1 cellular context compared by ENCODE assay signal in the genomic region with DNA sequence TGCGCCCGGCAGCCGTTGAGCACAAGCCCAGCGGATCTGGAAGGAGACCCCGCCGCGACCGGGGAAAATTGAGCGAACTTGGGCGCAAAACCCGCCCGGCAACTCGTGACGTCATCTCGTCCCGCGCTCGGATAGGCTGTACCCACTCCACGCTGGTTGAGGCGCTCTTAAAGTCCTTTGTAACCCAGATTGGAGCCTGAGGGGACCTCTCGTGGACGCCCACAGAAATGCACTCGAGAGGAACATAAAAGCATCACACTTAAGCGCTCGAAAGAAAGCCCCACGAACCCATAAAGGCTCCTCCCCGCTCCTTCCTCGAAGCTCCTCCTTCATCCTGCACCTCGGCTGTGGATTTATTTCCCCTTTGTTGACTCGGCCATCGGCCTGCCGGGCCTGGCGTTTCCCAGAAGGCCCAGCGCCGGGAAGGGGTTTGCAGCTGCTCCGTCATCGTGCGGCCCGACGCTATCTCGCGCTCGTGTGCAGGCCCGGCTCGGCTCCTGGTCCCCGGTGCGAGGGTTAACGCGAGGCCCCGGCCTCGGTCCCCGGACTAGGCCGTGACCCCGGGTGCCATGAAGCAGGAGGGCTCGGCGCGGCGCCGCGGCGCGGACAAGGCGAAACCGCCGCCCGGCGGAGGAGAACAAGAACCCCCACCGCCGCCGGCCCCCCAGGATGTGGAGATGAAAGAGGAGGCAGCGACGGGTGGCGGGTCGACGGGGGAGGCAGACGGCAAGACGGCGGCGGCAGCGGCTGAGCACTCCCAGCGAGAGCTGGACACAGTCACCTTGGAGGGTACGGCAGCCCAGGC.
TF ChIP-seq lines count a peak whose summit lies in the region.

PSMD3 (plus strand) TSS at position 406 of the 805 bp plus-strand sequence; CDS start at position 570, 164 bp downstream.

TF ChIP-seq in HepG2, 621 proteins besides CTCF, POLR2A, EP300 and RAD21 (continued from another document):
- TF ChIP-seq GLMP (CRISPR knock-in tag; IDR thresholded peaks at IDR 0.05; ENCODE audit: borderline replicate concordance) (no peak), ZNF530 (CRISPR knock-in tag; IDR thresholded peaks at IDR 0.05; ENCODE audit: low read depth) (0 out of 2 replicates have a peak, but pooled peaks have one; percentile 73), ZNF34 (CRISPR knock-in tag; IDR thresholded peaks at IDR 0.05; ENCODE audit: borderline replicate concordance) (peak; percentile 76; the same call in 1 of the 2 replicates), ONECUT2 (CRISPR knock-in tag; IDR thresholded peaks at IDR 0.05) (no peak), JDP2 (CRISPR knock-in tag; IDR thresholded peaks at IDR 0.05; ENCODE audit: borderline replicate concordance) (peak; percentile 75; the same call in 1 of the 2 replicates), HOXA7 (CRISPR knock-in tag; IDR thresholded peaks at IDR 0.05) (peak; percentile 89; the same call in 1 of the 2 replicates), PBX2 (CRISPR knock-in tag; IDR thresholded peaks at IDR 0.05) (no peak), ZNF354B (CRISPR knock-in tag; IDR thresholded peaks at IDR 0.05) (peak; percentile 78; the same call in 1 of the 2 replicates), JUND (CRISPR knock-in tag; IDR thresholded peaks at IDR 0.05) (peak; percentile 73), ZSCAN22 (CRISPR knock-in tag; IDR thresholded peaks at IDR 0.05) (peak; percentile 86), ZNF431 (CRISPR knock-in tag; IDR thresholded peaks at IDR 0.05; ENCODE audit: borderline replicate concordance, low read depth) (peak; percentile 89), PRDM4 (CRISPR knock-in tag; IDR thresholded peaks at IDR 0.05; ENCODE audit: borderline replicate concordance) (peak; percentile 85; the same call in 1 of the 2 replicates), ZFY (CRISPR knock-in tag; IDR thresholded peaks at IDR 0.05) (peak; percentile 100), ZNF780A (CRISPR knock-in tag; IDR thresholded peaks at IDR 0.05) (peak; percentile 88)
- TF ChIP-seq, protein P1, sequence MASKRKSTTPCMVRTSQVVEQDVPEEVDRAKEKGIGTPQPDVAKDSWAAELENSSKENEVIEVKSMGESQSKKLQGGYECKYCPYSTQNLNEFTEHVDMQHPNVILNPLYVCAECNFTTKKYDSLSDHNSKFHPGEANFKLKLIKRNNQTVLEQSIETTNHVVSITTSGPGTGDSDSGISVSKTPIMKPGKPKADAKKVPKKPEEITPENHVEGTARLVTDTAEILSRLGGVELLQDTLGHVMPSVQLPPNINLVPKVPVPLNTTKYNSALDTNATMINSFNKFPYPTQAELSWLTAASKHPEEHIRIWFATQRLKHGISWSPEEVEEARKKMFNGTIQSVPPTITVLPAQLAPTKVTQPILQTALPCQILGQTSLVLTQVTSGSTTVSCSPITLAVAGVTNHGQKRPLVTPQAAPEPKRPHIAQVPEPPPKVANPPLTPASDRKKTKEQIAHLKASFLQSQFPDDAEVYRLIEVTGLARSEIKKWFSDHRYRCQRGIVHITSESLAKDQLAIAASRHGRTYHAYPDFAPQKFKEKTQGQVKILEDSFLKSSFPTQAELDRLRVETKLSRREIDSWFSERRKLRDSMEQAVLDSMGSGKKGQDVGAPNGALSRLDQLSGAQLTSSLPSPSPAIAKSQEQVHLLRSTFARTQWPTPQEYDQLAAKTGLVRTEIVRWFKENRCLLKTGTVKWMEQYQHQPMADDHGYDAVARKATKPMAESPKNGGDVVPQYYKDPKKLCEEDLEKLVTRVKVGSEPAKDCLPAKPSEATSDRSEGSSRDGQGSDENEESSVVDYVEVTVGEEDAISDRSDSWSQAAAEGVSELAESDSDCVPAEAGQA (IDR thresholded peaks at IDR 0.05; ENCODE audit: low read depth) = peak; percentile 69
- TF ChIP-seq, protein P1 (CRISPR knock-in tag; IDR thresholded peaks at IDR 0.05; ENCODE audit: borderline replicate concordance) = peak; percentile 80; the same call in 1 of the 2 replicates
